7 cellular contexts compared by ENCODE assay signal in the genomic region with DNA sequence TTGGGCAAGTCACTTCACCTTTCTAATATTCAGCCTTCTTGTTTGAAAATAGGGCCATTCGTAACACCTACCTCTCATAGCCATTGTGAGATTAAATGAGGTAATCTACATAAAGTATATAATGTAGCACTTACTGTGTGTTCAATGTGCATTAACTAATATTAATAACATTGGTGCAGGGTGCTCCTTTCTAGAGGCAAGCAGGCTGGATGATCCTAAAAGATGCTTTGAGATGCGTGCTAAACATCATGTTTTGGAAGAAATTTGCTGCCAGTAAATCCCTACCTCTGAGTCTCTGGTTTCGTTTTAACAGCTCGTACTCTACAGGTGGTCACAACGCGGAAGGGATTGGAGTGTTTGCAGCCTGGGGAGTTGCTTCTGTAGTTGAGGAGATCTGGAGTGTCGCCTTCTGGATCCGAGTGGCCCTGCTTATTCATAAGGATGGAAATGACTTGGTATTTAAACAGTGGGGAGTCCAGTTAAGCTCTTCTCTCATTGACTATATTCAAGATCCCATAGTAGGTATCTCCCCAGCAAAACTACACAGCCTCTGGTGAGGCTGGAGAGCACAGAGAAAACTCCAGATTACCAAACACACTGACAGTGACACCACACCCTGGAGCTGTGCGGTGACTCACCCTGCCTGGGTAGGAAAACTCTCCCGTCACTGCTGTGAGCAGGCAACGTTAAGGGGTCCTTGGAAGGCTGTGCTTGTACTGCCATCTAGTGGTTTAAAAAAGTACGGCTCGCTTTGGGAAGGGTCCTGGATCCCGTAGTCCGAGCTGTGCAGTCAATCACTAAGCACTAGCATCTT.
A peak's percentile ranks its signal among the peaks of the same experiment; 100 is the strongest.
DNase-seq lines count a peak whose midpoint lies in the region; ATAC-seq, FAIRE-seq and TF ChIP-seq lines count a peak whose summit lies in the region.

No MANE protein-coding gene starts in this region.

- peak; percentile 54 for ATAC-seq in HG02970 (IDR thresholded peaks at IDR 0.05; ENCODE audit: low FRiP score, unreplicated experiment)
- ATAC-seq in heart left ventricle, result peak; percentile 97 to 100 (median 99)

- no peak overlapping the region for H3K9ac ChIP-seq in adipocyte (ENCODE audit: low read length)

- H3K9me3 ChIP-seq in adipocyte (ENCODE audit: control insufficient read depth, low read length) (no peaks in the 10 kb centered on the region), heart left ventricle (no peaks in the 10 kb centered on the region)

- intact Hi-C loops in heart left ventricle (cut with DNase I), result loop anchor here (1.0 to 10.0 kb wide), 16 partner anchors 84 to 539 kb away; a partner anchor contains a TSS

- DNase-seq in GM18507 (ENCODE audit: extremely low spot score, insufficient read length, low read depth) (peak; percentile 22), NCI-H1694 (lab: John Stamatoyannopoulos, UW) (peak; percentile 91), T follicular helper cell (ENCODE audit: low read depth) (peak; percentile 74), adipocyte (ENCODE audit: low read depth) (peak; percentile 98), heart left ventricle (peak; percentile 83 to 93 (median 85)), renal cortical epithelial cell (ENCODE audit: low read depth) (peak; percentile 92)

- TF ChIP-seq POLR2A in heart left ventricle (IDR thresholded peaks at IDR 0.05), result no peak

- no peak overlapping the region for H3K27ac ChIP-seq in heart left ventricle

- peak; percentile 86 to 97 (median 92) for TF ChIP-seq CTCF in heart left ventricle (IDR thresholded peaks at IDR 0.05)

- WGBS in heart left ventricle, 4 donors, result 40 to 43% (median 42%) methylated on average over 15 of the region's 15 CpGs

- FAIRE-seq in GM18507 (lab: Jason Lieb, UNC), result peak; percentile 86

- peaks cover 5% of the 10 kb centered on the region for H3K4me1 ChIP-seq in adipocyte (ENCODE audit: control insufficient read depth, insufficient read depth, low read length)
- H3K4me1 ChIP-seq in heart left ventricle, result peaks cover 0 to 10% (median 2%) of the 10 kb centered on the region in 12 donors

- H3K4me3 ChIP-seq in adipocyte (ENCODE audit: low read length) (no peak overlapping the region), heart left ventricle (no peak overlapping the region)

- no peaks in the 10 kb centered on the region for H3K27me3 ChIP-seq in adipocyte (replicated peaks; ENCODE audit: control insufficient read depth, insufficient read depth, low read length)
- no peaks in the 10 kb centered on the region for H3K27me3 ChIP-seq in heart left ventricle

- H3K36me3 ChIP-seq in adipocyte (ENCODE audit: control insufficient read depth, insufficient read depth, low read length, severe bottlenecking), result no peaks in the 10 kb centered on the region
- no peaks in the 10 kb centered on the region for H3K36me3 ChIP-seq in heart left ventricle

Comparison
In these comparisons a context has a peak if more than half of its experiments do, and no peak if none do; other contexts are left out.
1. DNase-seq: peak in every context shown above with its lines; median percentile 98 in adipocyte; 92 in renal cortical epithelial cell; 91 in NCI-H1694; 85 in heart left ventricle; 74 in T follicular helper cell; 22 in GM18507.